ENCODE assay signal across 13 cellular contexts in the genomic region with DNA sequence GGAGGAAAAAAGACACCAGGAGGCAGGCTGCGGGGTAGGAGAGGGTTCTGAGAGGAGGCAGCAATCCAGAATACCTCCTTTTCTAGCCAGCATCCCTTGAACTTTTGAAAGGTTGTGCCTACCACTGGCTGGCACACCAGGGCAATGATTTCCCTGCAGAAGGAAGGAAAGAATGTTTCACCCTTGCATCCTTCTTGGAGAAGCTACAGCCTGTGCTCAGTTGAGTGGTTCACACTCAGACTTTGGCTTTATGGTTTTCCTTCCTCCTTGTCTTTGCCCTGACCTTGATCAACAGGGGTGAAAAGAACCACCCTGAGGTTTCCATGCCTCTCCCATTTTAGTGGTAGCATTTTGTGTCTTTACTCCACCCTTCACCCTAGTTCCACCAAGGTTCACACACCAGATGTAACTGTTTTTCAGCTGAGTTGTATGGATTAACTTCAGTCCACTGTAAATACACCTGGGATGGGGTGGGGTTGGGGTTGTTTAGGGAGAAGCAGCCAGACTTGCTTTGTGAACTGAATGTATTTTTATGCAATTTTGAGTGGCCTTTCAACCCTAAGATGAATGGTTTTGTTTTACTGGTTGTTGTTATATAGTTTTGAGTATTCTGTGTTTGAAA.
DNase-seq lines count a peak whose midpoint lies in the region; ATAC-seq and TF ChIP-seq lines count a peak whose summit lies in the region.
"Had no signal": no experiment of that assay in that cellular context is flagged by ENCODE, and none has a peak within 500 bp of the region (broad histone marks: within the 10 kb centered on the region; RNA-seq: fewer than 3 reads in every experiment).

No MANE protein-coding gene starts in this region.

- no peak overlapping the region for H3K9ac ChIP-seq in fibroblast of lung (ENCODE audit: insufficient read depth, low read length)
- H3K9ac ChIP-seq in rectal smooth muscle tissue (ENCODE audit: low read length), result no peak overlapping the region

- H3K4me3 ChIP-seq in RWPE2 (ENCODE audit: severe bottlenecking), result no peak overlapping the region
- H3K4me3 ChIP-seq in fibroblast of lung (replicated peaks in 1 of 4; ENCODE audit: control extremely low read depth in 1 of 4, insufficient read depth in 1 of 4, low read depth in 3 of 4, low read length in 4 of 4), result no peak overlapping the region
- H3K4me3 ChIP-seq in rectal smooth muscle tissue (ENCODE audit: low read length), result no peak overlapping the region

- H3K27ac ChIP-seq in RWPE2 (ENCODE audit: poor library complexity, severe bottlenecking) (peak overlapping the region; percentile 94), fibroblast of lung (ENCODE audit: insufficient read depth, low read length) (peak overlapping the region; percentile 93), rectal smooth muscle tissue (ENCODE audit: low read depth, low read length) (peak overlapping the region; percentile 82)

- no peaks in the 10 kb centered on the region for H3K36me3 ChIP-seq in RWPE2 (ENCODE audit: low read depth)
- H3K36me3 ChIP-seq in fibroblast of lung (ENCODE audit: control insufficient read depth, insufficient read depth, low read length), result no peaks in the 10 kb centered on the region
- H3K36me3 ChIP-seq in rectal smooth muscle tissue (ENCODE audit: control insufficient read depth, insufficient read depth, low read length), result peaks cover 8% of the 10 kb centered on the region

- peaks cover 60% of the 10 kb centered on the region for H3K4me1 ChIP-seq in RWPE2 (ENCODE audit: insufficient read depth, poor library complexity, severe bottlenecking)
- H3K4me1 ChIP-seq in fibroblast of lung (ENCODE audit: control insufficient read depth, extremely low read depth, insufficient read depth, low read length), result peaks cover 43% of the 10 kb centered on the region
- peaks cover 48% of the 10 kb centered on the region for H3K4me1 ChIP-seq in rectal smooth muscle tissue (ENCODE audit: control insufficient read depth, insufficient read depth, low read length)

- no peak for TF ChIP-seq CTCF in RWPE2 (IDR thresholded peaks at IDR 0.05; ENCODE audit: poor library complexity, severe bottlenecking)
- no peak for TF ChIP-seq CTCF in fibroblast of lung (conservative IDR thresholded peaks at IDR 0.05 in 1 of 2, IDR thresholded peaks at IDR 0.05 in 1 of 2; ENCODE audit: low read depth in 1 of 2, low read length in 2 of 2)

- ATAC-seq in RWPE2 (ENCODE audit: low read depth) (no peak), HG03045 (IDR thresholded peaks at IDR 0.05; ENCODE audit: unreplicated experiment) (no peak)
- ATAC-seq: activated CD8-positive, alpha-beta memory T cell treated with anti-CD3 and anti-CD28 coated beads, Interleukin-2, amount 10 ng/mL, durations not matched to agents 7 days and 5 days; activated naive CD4-positive, alpha-beta T cell treated with anti-CD3 and anti-CD28 coated beads, Interleukin-2, amount 50 U/mL, for 72 hours had no signal

- peak; percentile 12 for DNase-seq in ACHN
- no peak for DNase-seq in RWPE2 (ENCODE audit: low spot score)
- DNase-seq in fibroblast of lung (ENCODE audit: low read depth in 2 of 2), result no peak
- DNase-seq in NCI-H146 (lab: John Stamatoyannopoulos, UW), result no peak
- no peak for DNase-seq in NCI-H1048 (lab: John Stamatoyannopoulos, UW)
- DNase-seq in stimulated activated CD4-positive, alpha-beta T cell treated with anti-CD3 and anti-CD28 coated beads, Interleukin-1b, Interleukin-23, amount 100 ng/mL, for 48 hours, result no peak
- DNase-seq: activated CD8-positive, alpha-beta memory T cell treated with anti-CD3 and anti-CD28 coated beads, Interleukin-2, amount 10 ng/mL, durations not matched to agents 7 days and 5 days; naive B cell; NCI-H1105; NCI-H510A treated with DMSO at 0.1 percent for 48 hours had no signal

- no peak overlapping the region for H2AFZ ChIP-seq in fibroblast of lung (ENCODE audit: low read length)

- in situ Hi-C loops in ACHN (cut with HindIII; ENCODE audit: low pct_ligation_motif_present, low pct_unique_long_range_greater_than_20kb, low sequenced_read_pairs), result no loop called here

- H3K4me2 ChIP-seq in fibroblast of lung (ENCODE audit: extremely low read depth, insufficient read depth, low read length), result no peak overlapping the region

- no peaks in the 10 kb centered on the region for H4K20me1 ChIP-seq in fibroblast of lung (ENCODE audit: control insufficient read depth, extremely low read depth, insufficient read depth, low read length)

- H3K27me3 ChIP-seq in RWPE2 (ENCODE audit: insufficient read depth, poor library complexity, severe bottlenecking) (no peaks in the 10 kb centered on the region), fibroblast of lung (ENCODE audit: control insufficient read depth, insufficient read depth, low read length) (no peaks in the 10 kb centered on the region), rectal smooth muscle tissue (ENCODE audit: control insufficient read depth, insufficient read depth, low read length) (no peaks in the 10 kb centered on the region)

- H3K9me3 ChIP-seq in RWPE2 (ENCODE audit: severe bottlenecking) (no peaks in the 10 kb centered on the region), fibroblast of lung (ENCODE audit: control insufficient read depth, insufficient read depth, low read depth, low read length) (no peaks in the 10 kb centered on the region)

- H3K79me2 ChIP-seq in fibroblast of lung (ENCODE audit: control insufficient read depth, insufficient read depth, low read length), result no peaks in the 10 kb centered on the region
